In the genomic region with DNA sequence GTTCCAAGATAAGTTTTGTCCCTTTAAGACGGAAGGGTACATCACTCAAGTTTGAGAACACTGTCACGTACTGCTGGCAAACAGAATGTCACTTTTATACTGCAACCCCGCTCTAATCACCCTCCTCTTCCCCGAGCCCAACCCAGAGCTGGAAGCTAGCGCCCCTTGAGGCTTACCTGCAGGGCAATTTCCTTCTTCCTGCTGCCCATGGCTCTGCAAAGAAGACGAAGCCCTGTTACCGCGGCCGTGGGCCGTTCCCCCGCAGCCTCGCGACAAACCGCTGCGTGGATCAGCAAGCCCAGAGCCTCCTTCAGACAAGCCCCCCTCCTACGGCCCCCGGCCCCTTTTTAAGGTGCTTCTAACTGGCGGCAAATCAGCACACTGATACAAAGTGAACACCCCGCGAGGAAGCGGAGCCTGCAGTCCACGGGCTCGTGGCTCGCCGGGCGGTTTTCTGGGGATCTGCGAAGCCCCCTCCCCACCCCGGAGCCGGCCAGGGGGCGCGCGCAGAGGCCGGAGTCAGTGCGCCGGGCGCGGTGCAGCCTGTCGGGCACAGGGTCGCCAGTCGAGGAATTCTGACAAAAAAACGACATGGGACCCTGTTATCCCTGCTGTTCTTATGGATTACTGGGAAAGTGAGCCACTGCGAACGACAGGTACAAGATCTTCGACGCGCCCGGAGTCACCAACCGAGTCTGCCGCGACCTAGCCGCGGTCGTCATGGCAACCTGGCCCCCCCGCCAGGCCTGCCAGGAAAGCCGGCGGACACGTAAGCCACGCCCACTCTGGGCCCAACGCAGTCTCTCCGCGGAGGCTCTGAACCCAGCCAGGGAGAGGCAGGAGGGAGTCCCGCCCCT, we compare ENCODE assay signal across 8 cellular contexts.
DNase-seq lines count a peak whose midpoint lies in the region; ATAC-seq and TF ChIP-seq lines count a peak whose summit lies in the region.

A gene with protein sequence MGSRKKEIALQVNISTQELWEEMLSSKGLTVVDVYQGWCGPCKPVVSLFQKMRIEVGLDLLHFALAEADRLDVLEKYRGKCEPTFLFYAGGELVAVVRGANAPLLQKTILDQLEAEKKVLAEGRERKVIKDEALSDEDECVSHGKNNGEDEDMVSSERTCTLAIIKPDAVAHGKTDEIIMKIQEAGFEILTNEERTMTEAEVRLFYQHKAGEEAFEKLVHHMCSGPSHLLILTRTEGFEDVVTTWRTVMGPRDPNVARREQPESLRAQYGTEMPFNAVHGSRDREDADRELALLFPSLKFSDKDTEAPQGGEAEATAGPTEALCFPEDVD (minus strand): TSS at position 725 of the 857 bp plus-strand sequence. CDS start 516 bp downstream, at position 209.

- peak; percentile 44 for TF ChIP-seq CTCF in coronary artery (IDR thresholded peaks at IDR 0.05)

- peak; percentile 73 for ATAC-seq in GM19035 (IDR thresholded peaks at IDR 0.05; ENCODE audit: unreplicated experiment)
- ATAC-seq in HG03354 (IDR thresholded peaks at IDR 0.05; ENCODE audit: poor library complexity, severe bottlenecking, unreplicated experiment), result peak; percentile 83

- H3K27ac ChIP-seq in coronary artery, result peak within 1 kb of the TSS in 1 of 2 donors; percentile 52
- H3K27ac ChIP-seq in layer of hippocampus (ENCODE audit: low read depth, low read length), result peak within 1 kb of the TSS; percentile 75

- DNase-seq in AG08395 (ENCODE audit: low spot score) (peak; percentile 87), NCI-H510A (lab: John Stamatoyannopoulos, UW) (peak; percentile 75), coronary artery (ENCODE audit: low spot score) (peak; percentile 91)
- DNase-seq in activated CD4-positive, alpha-beta T cell treated with anti-CD3 and anti-CD28 coated beads for 48 hours, result peak; percentile 90
- DNase-seq in stimulated activated CD4-positive, alpha-beta T cell treated with anti-CD3 and anti-CD28 coated beads, Interleukin-1b, Interleukin-23, amount 100 ng/mL, for 24 hours (ENCODE audit: low read depth in 4 of 4, low spot score in 1 of 4), result peak; percentile 65 to 88 (median 74)

- peak within 1 kb of the TSS; percentile 78 for H3K4me3 ChIP-seq in coronary artery

- no peaks in the 10 kb centered on the region for H3K27me3 ChIP-seq in layer of hippocampus (ENCODE audit: control insufficient read depth, insufficient read depth, low read length)
